Comparison of ENCODE assay signal across 20 cellular contexts in genomic region chr3:117145677-117146076, GRCh38.
A peak's percentile ranks its signal among the peaks of the same experiment; 100 is the strongest.
DNase-seq lines count a peak whose midpoint lies in the region; ATAC-seq and TF ChIP-seq lines count a peak whose summit lies in the region.
"Had no signal": no experiment of that assay in that cellular context is flagged by ENCODE, and none has a peak within 500 bp of the region (broad histone marks: within the 10 kb centered on the region; RNA-seq: fewer than 3 reads in every experiment).

No MANE protein-coding gene starts in this region.

- H3K27me3 ChIP-seq in GM23248 (replicated peaks; ENCODE audit: insufficient read depth) (no peaks in the 10 kb centered on the region), neural progenitor cell (no peaks in the 10 kb centered on the region)
- H3K27me3 ChIP-seq: BLaER1 treated with 17β-estradiol and CSF1 and Interleukin-3, amounts not matched to agents 10 nM and 100 nM had no signal

- H3K9ac ChIP-seq in GM23248 (peak overlapping the region; percentile 10; the same call in 1 of the 2 replicates), neural progenitor cell (no peak overlapping the region)
- H3K9ac ChIP-seq: BLaER1 treated with 17β-estradiol and CSF1 and Interleukin-3, amounts not matched to agents 10 nM and 100 nM had no signal

- no peaks in the 10 kb centered on the region for H3K9me2 ChIP-seq in GM23248 (ENCODE audit: insufficient read depth)

- 0 out of 2 replicates have a peak overlapping the region, but pooled peaks have one; percentile 13 for H3K27ac ChIP-seq in GM23248
- H3K27ac ChIP-seq in neural progenitor cell = no peak overlapping the region
- H3K27ac ChIP-seq: BLaER1 treated with 17β-estradiol and CSF1 and Interleukin-3, amounts not matched to agents 10 nM and 100 nM had no signal

- no peaks in the 10 kb centered on the region for H3K9me3 Mint-ChIP-seq in neural progenitor cell
- peaks cover 7 to 20% of the 10 kb centered on the region in 2 donors for H3K9me3 Mint-ChIP-seq in activated naive CD4-positive, alpha-beta T cell treated with anti-CD3 and anti-CD28 coated beads, Interleukin-2, amount 50 U/mL, for 72 hours
- H3K9me3 Mint-ChIP-seq: H9 had no signal

- 7 to 19% methylated on average over 2 of the region's 2 CpGs for WGBS in GM23248 (ENCODE audit: low coverage in 1 of 2, low lambda C conversion rate in 2 of 2, missing lambda C conversion rate in 2 of 2), 2 experiments

- H3K79me2 ChIP-seq in GM23248 (ENCODE audit: insufficient read depth) (no peaks in the 10 kb centered on the region), neural progenitor cell (ENCODE audit: low read depth) (no peaks in the 10 kb centered on the region)

- H3K9me3 ChIP-seq in GM23248 (ENCODE audit: low read depth) = no peaks in the 10 kb centered on the region
- H3K9me3 ChIP-seq in neural progenitor cell (ENCODE audit: low read depth) = no peaks in the 10 kb centered on the region
- H3K9me3 ChIP-seq: BLaER1 treated with 17β-estradiol and CSF1 and Interleukin-3, amounts not matched to agents 10 nM and 100 nM had no signal

- no peaks in the 10 kb centered on the region for H3K36me3 Mint-ChIP-seq in neural progenitor cell
- H3K36me3 Mint-ChIP-seq in activated naive CD4-positive, alpha-beta T cell treated with anti-CD3 and anti-CD28 coated beads, Interleukin-2, amount 50 U/mL, for 72 hours = no peaks in the 10 kb centered on the region
- H3K36me3 Mint-ChIP-seq: CD4-positive, CD25-positive, alpha-beta regulatory T cell; CD8-positive, alpha-beta memory T cell had no signal

- H3F3A ChIP-seq in GM23248 (ENCODE audit: insufficient read depth) (no peaks in the 10 kb centered on the region), neural progenitor cell (ENCODE audit: low read depth) (peaks cover 11% of the 10 kb centered on the region)

- ATAC-seq in SK-N-SH treated with all-trans-retinoic acid at 6 μM for 48 hours (peak; percentile 50), Right ventricle myocardium superior (ENCODE audit: poor library complexity) (no peak)
- ATAC-seq in activated naive CD4-positive, alpha-beta T cell treated with anti-CD3 and anti-CD28 coated beads, Interleukin-2, amount 50 U/mL, for 72 hours = no peak

- H3K4me1 ChIP-seq in GM23248 (ENCODE audit: insufficient read depth) (peaks cover 26% of the 10 kb centered on the region), neural progenitor cell (peaks cover 38% of the 10 kb centered on the region)

- TF ChIP-seq CTCF in fibroblast of mammary gland (conservative IDR thresholded peaks at IDR 0.05; ENCODE audit: control insufficient read depth, insufficient read depth, low read depth, low read length) = no peak
- no peak for TF ChIP-seq CTCF in neural progenitor cell (IDR thresholded peaks at IDR 0.05)
- no peak for TF ChIP-seq CTCF in GM13976 (IDR thresholded peaks at IDR 0.05; ENCODE audit: borderline replicate concordance, control extremely low read depth, extremely low read depth, insufficient read depth, missing control alignments)

- H3K36me3 ChIP-seq in GM23248 (ENCODE audit: low read depth) (no peaks in the 10 kb centered on the region), neural progenitor cell (no peaks in the 10 kb centered on the region)
- H3K36me3 ChIP-seq: BLaER1 treated with 17β-estradiol and CSF1 and Interleukin-3, amounts not matched to agents 10 nM and 100 nM had no signal

- in situ Hi-C loops in GM23248 (cut with MboI) (no loop called here), GM13976 (cut with MboI; ENCODE audit: low sequenced_read_pairs, unreplicated experiment) (no loop called here)

- H3K27me3 Mint-ChIP-seq in neural progenitor cell (ENCODE audit: insufficient read depth, low read depth) = peaks cover 2% of the 10 kb centered on the region
- H3K27me3 Mint-ChIP-seq: CD4-positive, CD25-positive, alpha-beta regulatory T cell; CD8-positive, alpha-beta memory T cell had no signal

- H3K4me2 ChIP-seq in GM23248 (ENCODE audit: unreplicated experiment) (peak overlapping the region; percentile 52), neural progenitor cell (peak overlapping the region; percentile 44)
- H3K4me2 ChIP-seq: BLaER1 treated with 17β-estradiol and CSF1 and Interleukin-3, amounts not matched to agents 10 nM and 100 nM had no signal

- H3K27ac Mint-ChIP-seq in neural progenitor cell = no peak overlapping the region
- no peak overlapping the region for H3K27ac Mint-ChIP-seq in activated naive CD4-positive, alpha-beta T cell treated with anti-CD3 and anti-CD28 coated beads, Interleukin-2, amount 50 U/mL, for 72 hours
- H3K27ac Mint-ChIP-seq: B cell; CD4-positive, CD25-positive, alpha-beta regulatory T cell; CD8-positive, alpha-beta memory T cell; H9 had no signal

- H2AFZ ChIP-seq in GM23248 (peak overlapping the region; percentile 27), neural progenitor cell (replicated peaks) (no peak overlapping the region)

- H3K4me3 ChIP-seq in GM23248 (peak overlapping the region; percentile 21; the same call in 1 of the 2 replicates), fibroblast of mammary gland (ENCODE audit: control insufficient read depth, low read depth, low read length) (no peak overlapping the region), neural progenitor cell (no peak overlapping the region)
- H3K4me3 ChIP-seq: BLaER1 treated with 17β-estradiol and CSF1 and Interleukin-3, amounts not matched to agents 10 nM and 100 nM had no signal

- H4K20me1 ChIP-seq in GM23248 (ENCODE audit: insufficient read depth) (no peaks in the 10 kb centered on the region), neural progenitor cell (ENCODE audit: low read depth) (no peaks in the 10 kb centered on the region)
- H4K20me1 ChIP-seq: BLaER1 treated with 17β-estradiol and CSF1 and Interleukin-3, amounts not matched to agents 10 nM and 100 nM had no signal

- peaks cover 13% of the 10 kb centered on the region for H3K4me1 Mint-ChIP-seq in neural progenitor cell
- H3K4me1 Mint-ChIP-seq: B cell; CD4-positive, CD25-positive, alpha-beta regulatory T cell; CD8-positive, alpha-beta memory T cell had no signal

- no peak overlapping the region for H3K4me3 Mint-ChIP-seq in neural progenitor cell
- H3K4me3 Mint-ChIP-seq: B cell; CD4-positive, CD25-positive, alpha-beta regulatory T cell; CD8-positive, alpha-beta memory T cell; H9 had no signal

- peak; percentile 34 for DNase-seq in GM23248
- peak; percentile 15 for DNase-seq in fibroblast of mammary gland (ENCODE audit: low read depth)
- DNase-seq in neural progenitor cell (ENCODE audit: low spot score) = no peak
- no peak for DNase-seq in activated naive CD4-positive, alpha-beta T cell treated with anti-CD3 and anti-CD28 coated beads, Interleukin-2, amount 50 U/mL, for 72 hours (ENCODE audit: low spot score in 2 of 2)
- DNase-seq in AML-193 (lab: John Stamatoyannopoulos, UW) = no peak
- no peak for DNase-seq in Right ventricle myocardium superior
- DNase-seq in GM13976 (ENCODE audit: low spot score) = no peak
- DNase-seq: 8988T; CD4-positive, CD25-positive, alpha-beta regulatory T cell; CD8-positive, alpha-beta memory T cell; COR-L47; DMS 273 treated with DMSO at 0.1 percent for 48 hours; DMS53; DND-41; EL; H9; IMR-90 had no signal

- intact Hi-C loops in Right ventricle myocardium superior (cut with DNase I) = no loop called here

TF ChIP-seq in SK-N-SH treated with all-trans-retinoic acid at 6 μM for 48 hours, 23 proteins besides CTCF, POLR2A, EP300 and RAD21:
- TF ChIP-seq TOX (CRISPR knock-in tag; IDR thresholded peaks at IDR 0.05; ENCODE audit: borderline replicate concordance) = no peak
- no peak for TF ChIP-seq RARB (CRISPR knock-in tag; IDR thresholded peaks at IDR 0.05)
- TF ChIP-seq CREB5 (CRISPR knock-in tag; IDR thresholded peaks at IDR 0.05; ENCODE audit: low read depth) = no peak
- TF ChIP-seq SNAI2 (CRISPR knock-in tag; IDR thresholded peaks at IDR 0.05) = no peak
- TF ChIP-seq ZC3H10 (CRISPR knock-in tag; IDR thresholded peaks at IDR 0.05) = no peak
- TF ChIP-seq ZNF70 (CRISPR knock-in tag; IDR thresholded peaks at IDR 0.05) = no peak
- no peak for TF ChIP-seq ZNF8 (CRISPR knock-in tag; IDR thresholded peaks at IDR 0.05)
- no peak for TF ChIP-seq ZFP30 (CRISPR knock-in tag; IDR thresholded peaks at IDR 0.05)
- no peak for TF ChIP-seq TCF4 (CRISPR knock-in tag; IDR thresholded peaks at IDR 0.05; ENCODE audit: borderline replicate concordance)
- TF ChIP-seq ZNF565 (CRISPR knock-in tag; conservative IDR thresholded peaks at IDR 0.05; ENCODE audit: low read depth) = no peak
- TF ChIP-seq BACH2 (CRISPR knock-in tag; IDR thresholded peaks at IDR 0.05; ENCODE audit: borderline replicate concordance) = no peak
- no peak for TF ChIP-seq ARNTL (CRISPR knock-in tag; IDR thresholded peaks at IDR 0.05; ENCODE audit: borderline replicate concordance, low read depth)

Comparison
In these comparisons a context has a peak if more than half of its experiments do, and no peak if none do; other contexts are left out.
1. DNase-seq: peak in GM23248 (single experiment) and fibroblast of mammary gland (single experiment); none in neural progenitor cell (single experiment), activated naive CD4-positive, alpha-beta T cell treated with anti-CD3 and anti-CD28 coated beads, Interleukin-2, amount 50 U/mL, for 72 hours (0 of 2), AML-193 (0 of 2), Right ventricle myocardium superior (single experiment) and GM13976 (single experiment).